Comparison of ENCODE assay signal across 10 cellular contexts in the genomic region with DNA sequence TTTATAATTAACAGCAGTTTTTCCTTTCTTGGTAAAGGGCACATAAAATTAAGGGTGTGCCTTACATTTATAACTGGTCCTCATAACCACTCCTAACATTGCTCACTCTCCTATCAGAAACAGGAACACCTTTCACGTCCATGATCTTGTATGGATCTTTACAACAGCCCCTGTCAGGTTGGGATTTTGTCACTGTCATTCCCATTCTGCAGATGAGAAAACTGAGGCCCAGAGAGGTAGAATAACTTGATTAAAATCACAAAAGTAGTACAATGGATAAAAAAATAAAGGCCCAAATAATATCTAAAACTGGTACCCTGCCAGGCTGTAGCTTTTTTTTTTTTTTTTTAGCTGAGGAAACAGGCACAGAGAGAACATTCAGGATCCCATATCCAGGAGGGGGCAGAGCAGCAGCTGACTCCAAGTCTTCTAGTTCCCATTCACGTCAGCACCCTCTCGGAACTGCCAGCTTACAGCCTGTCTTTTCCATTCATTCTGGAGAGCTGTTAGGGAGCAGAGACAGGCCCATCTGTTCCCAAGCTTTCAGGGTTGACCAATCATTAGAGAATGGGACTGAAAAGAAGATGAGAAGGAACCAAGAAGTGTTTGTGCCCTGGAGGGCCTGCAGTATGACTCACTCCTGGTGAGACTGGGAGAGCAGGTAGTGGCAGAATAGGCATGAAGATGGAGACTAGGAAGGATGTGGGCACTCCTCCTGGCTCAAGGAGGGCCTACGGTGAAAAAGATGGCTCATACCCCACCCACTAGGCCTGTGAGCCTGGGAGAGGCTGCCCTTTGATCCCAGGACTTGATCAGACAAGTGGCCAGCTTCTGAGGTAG. TPM values are rescaled to one million over a fixed set of nuclear protein-coding genes. Genes with fewer than 3 reads are reported as not detected.
DNase-seq lines count a peak whose midpoint lies in the region; ATAC-seq, FAIRE-seq and TF ChIP-seq lines count a peak whose summit lies in the region.
"Had no signal": no experiment of that assay in that cellular context is flagged by ENCODE, and none has a peak within 500 bp of the region (broad histone marks: within the 10 kb centered on the region; RNA-seq: fewer than 3 reads in every experiment).

No MANE protein-coding gene starts in this region.

- intact Hi-C loops in Right ventricle myocardium inferior (cut with DNase I): no loop called here
- intact Hi-C loops in cardiac septum (cut with DNase I): no loop called here
- intact Hi-C loops in left cardiac atrium (cut with DNase I): no loop called here

- TF ChIP-seq CTCF in brain (conservative IDR thresholded peaks at IDR 0.05) (no peak), type B pancreatic cell (conservative IDR thresholded peaks at IDR 0.05) (no peak)

- DNase-seq in Right ventricle myocardium inferior (ENCODE audit: missing footprints): no peak
- no peak for DNase-seq in cardiac septum (ENCODE audit: low spot score)
- DNase-seq in left cardiac atrium: no peak
- DNase-seq in type B pancreatic cell (ENCODE audit: extremely low spot score, unreplicated experiment): no peak
- DNase-seq in GOT3 (lab: John Stamatoyannopoulos, UW): no peak
- DNase-seq in GM12892 (ENCODE audit: insufficient read length): no peak
- DNase-seq: NCI-H1436 had no signal

- peaks cover 0 to 10% (median 0%) of the 10 kb centered on the region in 5 experiments for H3K9me3 Mint-ChIP-seq in brain
- no peaks in the 10 kb centered on the region for H3K9me3 Mint-ChIP-seq in type B pancreatic cell

- FAIRE-seq in GM12892 (lab: Jason Lieb, UNC): no peak

- H3K4me3 Mint-ChIP-seq in brain: peak overlapping the region in 1 of 5 experiments; percentile 15
- no peak overlapping the region for H3K4me3 Mint-ChIP-seq in type B pancreatic cell

- TF ChIP-seq POLR2A in GM18505 (IDR thresholded peaks at IDR 0.05; ENCODE audit: borderline replicate concordance, extremely low read depth, insufficient read depth, insufficient read length): no peak
- no peak for TF ChIP-seq POLR2A in GM12892 (IDR thresholded peaks at IDR 0.05; ENCODE audit: low read depth, low read length)

- H3K27ac Mint-ChIP-seq in brain (peak overlapping the region in 4 of 5 experiments; percentile 85 to 96 (median 93)), type B pancreatic cell (peak overlapping the region; percentile 68)

- ATAC-seq in Right ventricle myocardium inferior (peak; percentile 68), left cardiac atrium (peak; percentile 50 to 53), GM18505 (IDR thresholded peaks at IDR 0.05; ENCODE audit: unreplicated experiment) (no peak)

- H3K36me3 Mint-ChIP-seq in brain: peaks cover 5% of the 10 kb centered on the region
- H3K36me3 Mint-ChIP-seq in type B pancreatic cell: peaks cover 6% of the 10 kb centered on the region

- H3K27me3 Mint-ChIP-seq in brain: no peaks in the 10 kb centered on the region
- H3K27me3 Mint-ChIP-seq in type B pancreatic cell: no peaks in the 10 kb centered on the region

- H3K4me1 Mint-ChIP-seq in brain: no peaks in the 10 kb centered on the region
- H3K4me1 Mint-ChIP-seq in type B pancreatic cell (ENCODE audit: unreplicated experiment): no peaks in the 10 kb centered on the region

RNA-seq across cellular contexts. Expression of a gene that starts 7.3 kb away (rescaled TPM):
- total RNA-seq in Right ventricle myocardium inferior (2.2 TPM), cardiac septum (2.5 TPM), left cardiac atrium (1 to 10 TPM; 3.6 to 3.8 TPM), type B pancreatic cell (ENCODE audit: low replicate concordance) (6.4 and 11.5 TPM in 2 replicates)
- polyA plus RNA-seq in brain (ENCODE audit: insufficient read depth, low read depth, low replicate concordance): 10.1 TPM
- polyA plus RNA-seq in GM12892 (2012; ENCODE audit: missing spikeins): 8.3 TPM

RNA-seq across cellular contexts. Expression of a gene that starts 20.3 kb away (rescaled TPM):
- 4.4 TPM for total RNA-seq in Right ventricle myocardium inferior
- 2.8 TPM for total RNA-seq in cardiac septum
- polyA plus RNA-seq in brain (ENCODE audit: insufficient read depth, low read depth, low replicate concordance): 2.9 TPM
- 1 to 10 TPM; 5.0 to 9.1 TPM for total RNA-seq in left cardiac atrium
- 0.62 and 0.82 TPM in 2 replicates for total RNA-seq in type B pancreatic cell (ENCODE audit: low replicate concordance)
- 47.4 TPM for polyA plus RNA-seq in GM12892 (2012; ENCODE audit: missing spikeins)

RNA-seq across cellular contexts. Expression of a gene that starts 57.7 kb away (rescaled TPM):
- total RNA-seq in Right ventricle myocardium inferior: not detected
- total RNA-seq in cardiac septum: not detected
- polyA plus RNA-seq in brain (ENCODE audit: insufficient read depth, low read depth, low replicate concordance): 1.2 TPM
- total RNA-seq in left cardiac atrium: not detected
- not detected in 2 replicates for total RNA-seq in type B pancreatic cell (ENCODE audit: low replicate concordance)
- polyA plus RNA-seq in GM12892 (2012; ENCODE audit: missing spikeins): not detected
- total RNA-seq: osteocyte had no signal
